21 cellular contexts compared by ENCODE assay signal in the genomic region with DNA sequence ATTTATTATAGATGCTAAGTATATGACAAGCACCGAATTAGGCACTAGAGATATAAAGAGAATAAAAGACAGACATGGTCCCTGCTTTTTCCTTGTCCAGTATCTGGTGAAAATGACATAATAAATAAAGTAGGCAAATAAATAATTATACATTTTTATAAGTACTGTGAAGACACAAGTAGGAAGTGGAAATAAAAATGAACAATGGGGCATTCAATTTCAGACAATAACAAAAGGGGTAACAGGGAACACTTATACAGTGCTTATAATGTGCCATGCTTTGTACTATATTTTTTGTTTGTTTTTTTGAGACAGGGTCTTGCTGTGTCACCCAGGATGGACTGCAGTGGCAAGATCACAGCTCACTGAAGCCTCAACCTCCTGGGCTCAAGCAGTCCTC. TPM values are rescaled to one million over a fixed set of nuclear protein-coding genes. Genes with fewer than 3 reads are reported as not detected.
DNase-seq lines count a peak whose midpoint lies in the region; ATAC-seq, FAIRE-seq and TF ChIP-seq lines count a peak whose summit lies in the region.
"Had no signal": no experiment of that assay in that cellular context is flagged by ENCODE, and none has a peak within 500 bp of the region (broad histone marks: within the 10 kb centered on the region; RNA-seq: fewer than 3 reads in every experiment).

No MANE protein-coding gene starts in this region.

- POLR2A ChIA-PET in GM12878 (lab: Charles Lee), result interaction anchor here (0.6 kb wide), 1 partner anchor 30 kb away, joined by 3 read pairs; no protein-coding TSS in a partner anchor

- H3K4me2 ChIP-seq in GM12878 (ENCODE audit: control insufficient read depth, insufficient read depth), result no peak overlapping the region

- no peak for TF ChIP-seq RAD21 in GM12878 (IDR thresholded peaks at IDR 0.05; ENCODE audit: insufficient read depth, low read depth, low read length)

- DNase-seq in NCI-H748 treated with DMSO at 0.1 percent for 48 hours (lab: John Stamatoyannopoulos, UW) (peak; percentile 9), GM12878 (ENCODE audit: low read depth, low spot score) (no peak), dorsolateral prefrontal cortex (no peak), superior temporal gyrus (ENCODE audit: extremely low spot score) (peak; percentile 54), NCI-H446 treated with DMSO at 0.1 percent for 48 hours (lab: John Stamatoyannopoulos, UW) (no peak), mesenteric fat pad (ENCODE audit: low spot score) (no peak), islet precursor cell (no peak)
- DNase-seq: ACHN; BE2C; C1 segment of cervical spinal cord; CD4-positive, CD25-positive, alpha-beta regulatory T cell; CD8-positive, alpha-beta memory T cell; COR-L47; DMS 273 treated with DMSO at 0.1 percent for 48 hours; DMS79; GDM1; GOT3; H7; IMR-90 had no signal

- SMC1A ChIA-PET in GM12878 (lab: Charles Lee; ENCODE audit: uncharacterized antibody, unreplicated experiment), result interaction anchor here (2.0 kb wide), 1 partner anchor 9 kb away, joined by 9 read pairs; no protein-coding TSS in a partner anchor

- BruUV-seq in GM12878 (replicated peaks; lab: Mats Ljungman, UMichigan), result no TSS peak

- H3K27me3 ChIP-seq in GM12878 (replicated peaks in 1 of 2; ENCODE audit: control insufficient read depth in 2 of 2, insufficient read depth in 2 of 2, low read length in 1 of 2), result no peaks in the 10 kb centered on the region
- H3K27me3 ChIP-seq in dorsolateral prefrontal cortex, result no peaks in the 10 kb centered on the region
- H3K27me3 ChIP-seq: BE2C had no signal

- no peaks in the 10 kb centered on the region for H3K36me3 ChIP-seq in GM12878 (ENCODE audit: control insufficient read depth in 2 of 2, insufficient read depth in 2 of 2, low read length in 1 of 2)
- H3K36me3 ChIP-seq: BE2C had no signal

- H3K4me3 ChIP-seq in GM12878 (no peak overlapping the region), dorsolateral prefrontal cortex (peak overlapping the region in 12 of 59 donors; percentile 3 to 18 (median 8))

- in situ Hi-C loops in GM12878 (cut with MboI), result no loop called here

- CTCF ChIA-PET in GM12878 (lab: Yijun Ruan, JAX), result interaction anchor here (1.6 kb wide), 1 partner anchor 12 kb away, joined by 5 read pairs; no protein-coding TSS in a partner anchor

- 95% methylated on average over 1 of the region's 1 CpG for WGBS in GM12878 (ENCODE audit: insufficient coverage, insufficient replicate concordance, low lambda C conversion rate, missing lambda C conversion rate)

- H3K9ac ChIP-seq in GM12878 (ENCODE audit: control insufficient read depth, insufficient read depth, low read length), result no peak overlapping the region

- H2AFZ ChIP-seq in GM12878 (ENCODE audit: control insufficient read depth, low read depth, low read length), result no peak overlapping the region

- H3K79me2 ChIP-seq in GM12878 (ENCODE audit: control insufficient read depth, insufficient read depth, low read length), result peaks cover 6% of the 10 kb centered on the region

- no peak overlapping the region for H3K27ac ChIP-seq in GM12878 (ENCODE audit: control insufficient read depth, insufficient read depth)
- peak overlapping the region in 54 of 59 donors; percentile 6 to 100 (median 74) for H3K27ac ChIP-seq in dorsolateral prefrontal cortex

- TF ChIP-seq CTCF in GM12878 (IDR thresholded peaks at IDR 0.05 in 2 of 3, conservative IDR thresholded peaks at IDR 0.05 in 1 of 3; ENCODE audit: control insufficient read depth in 2 of 3, extremely low read depth in 1 of 3, insufficient read depth in 1 of 3, low read depth in 3 of 3, low read length in 3 of 3), result no peak
- TF ChIP-seq CTCF in dorsolateral prefrontal cortex (IDR thresholded peaks at IDR 0.05 in 54 of 56, conservative IDR thresholded peaks at IDR 0.05 in 2 of 56; ENCODE audit: low read depth in 1 of 56, partially characterized antibody in 56 of 56), result no peak

- no peaks in the 10 kb centered on the region for H3K9me3 ChIP-seq in GM12878 (replicated peaks; ENCODE audit: control insufficient read depth, insufficient read depth, low read length)
- H3K9me3 ChIP-seq: BE2C had no signal

- no peak for TF ChIP-seq POLR2A in GM12878 (IDR thresholded peaks at IDR 0.05; ENCODE audit: low read depth, low read length)

- RAD21 ChIA-PET in GM12878 (lab: Charles Lee; ENCODE audit: unreplicated experiment), result no interaction called here

- intact Hi-C loops in GM12878 (cut with micrococcal nuclease; ENCODE audit: unreplicated experiment) (no loop called here), dorsolateral prefrontal cortex (cut with DNase I) (loop anchor here in 1 of 2 donors (10.0 kb wide), 2 partner anchors 138 to 178 kb away; no protein-coding TSS in a partner anchor)

- no peak for TF ChIP-seq EP300 in GM12878 (IDR thresholded peaks at IDR 0.05; ENCODE audit: borderline replicate concordance in 1 of 2, control insufficient read depth in 1 of 2, low read depth in 2 of 2, low read length in 2 of 2)

- ATAC-seq in GM12878, result no peak

- H3K4me1 ChIP-seq in GM12878 (ENCODE audit: control insufficient read depth, insufficient read depth, low read length), result 0 out of 2 replicates have a peak, but pooled peaks cover 4% of the 10 kb centered on the region
- H3K4me1 ChIP-seq: BE2C had no signal

- peak; percentile 38 for FAIRE-seq in GM12878 (lab: Jason Lieb, UNC)
- FAIRE-seq: A204.1, HTR-8/SVneo had no signal

- no peaks in the 10 kb centered on the region for H4K20me1 ChIP-seq in GM12878 (ENCODE audit: control insufficient read depth, insufficient read depth)

TF ChIP-seq in GM12878, 131 proteins besides CTCF, POLR2A, EP300 and RAD21 (continues in another document):
- TF ChIP-seq FOXK2 (IDR thresholded peaks at IDR 0.05) (no peak), STAT3 (IDR thresholded peaks at IDR 0.05; ENCODE audit: low read depth, low read length) (no peak), MEF2A (IDR thresholded peaks at IDR 0.05; ENCODE audit: insufficient read depth, low read depth, low read length) (no peak), RBBP5 (conservative IDR thresholded peaks at IDR 0.05) (no peak)

RNA-seq across cellular contexts. Expression of gene KBTBD3, which starts 4.3 kb away (rescaled TPM):
- 33.0 and 33.8 TPM in 2 replicates for total RNA-seq in GM12878 (2013; cell fraction: nucleolus; rRNA removed)
- total RNA-seq in GM12878 (2014; rRNA removed), result 5.1 and 6.0 TPM in 2 replicates
- total RNA-seq in GM12878 (2014; rRNA removed; fragmentation: Illumina TruSeq; extraction: Trizol), result 3.8 and 7.0 TPM in 2 replicates
- 3.9 and 5.3 TPM in 2 replicates for total RNA-seq in GM12878 (2021)
- 1.2 TPM for polyA plus RNA-seq in GM12878 (2011; ENCODE audit: low read depth)
- polyA plus RNA-seq in GM12878 (2011; rRNA removed), result 10.6 and 11.6 TPM in 2 replicates
- polyA plus RNA-seq in GM12878 (2011; cell fraction: cytosol; rRNA removed), result 1.4 TPM in 2 replicates
- 3.4 and 3.8 TPM in 2 replicates for polyA plus RNA-seq in GM12878 (2011; cell fraction: nucleus; rRNA removed)
- polyA plus RNA-seq in GM12878 (2012), result 3.5 and 3.6 TPM in 2 replicates
- 2.0 and 9.9 TPM in 2 replicates for polyA plus RNA-seq in GM12878 (2014; fragmentation: Illumina TruSeq; extraction: Trizol)
- polyA plus RNA-seq in GM12878 (2014; fragmentation: Nextera tagmentation; extraction: Ambion mirVana), result 10 to 100 TPM; 15.4 to 18.1 TPM
- 1.9 and 7.5 TPM in 2 replicates for polyA plus RNA-seq in GM12878 (2014; rRNA removed)
- 10 to 100 TPM; 14.0 to 16.6 TPM for polyA plus RNA-seq in GM12878 (2016; fragmentation: Nextera tagmentation; extraction: Ambion mirVana)
- 6.0 and 6.7 TPM in 2 replicates for polyA minus RNA-seq in GM12878 (2011; rRNA and poly(A)+ RNA removed)
- polyA minus RNA-seq in GM12878 (2011; cell fraction: cytosol; rRNA and poly(A)+ RNA removed), result 2.8 TPM in 1 of 2 replicates, not detected in the other
- 13.7 and 15.1 TPM in 2 replicates for polyA minus RNA-seq in GM12878 (2011; cell fraction: nucleus; rRNA and poly(A)+ RNA removed)
- 10 to 100 TPM; 23.0 to 64.6 (median 36.0) TPM for total RNA-seq in dorsolateral prefrontal cortex
- 3.1 TPM for total RNA-seq in mesenteric fat pad

RNA-seq across cellular contexts. Expression of gene AASDHPPT, which starts 4.7 kb away (rescaled TPM):
- 30.6 and 33.6 TPM in 2 replicates for total RNA-seq in GM12878 (2013; cell fraction: nucleolus; rRNA removed)
- total RNA-seq in GM12878 (2014; rRNA removed) (59.4 and 64.9 TPM in 2 replicates), GM12878 (2014; rRNA removed; fragmentation: Illumina TruSeq; extraction: Trizol) (44.0 and 47.1 TPM in 2 replicates), GM12878 (2021) (45.4 and 47.2 TPM in 2 replicates), dorsolateral prefrontal cortex (100 to 1,000 TPM in 44 of 120 experiments, 10 to 100 TPM in 76; 32.5 to 140 (median 94.1) TPM), mesenteric fat pad (21.9 TPM)
- polyA plus RNA-seq in GM12878 (2011; ENCODE audit: low read depth), result 9.3 TPM
- polyA plus RNA-seq in GM12878 (2011; rRNA removed) (47.1 and 69.5 TPM in 2 replicates), GM12878 (2014; fragmentation: Illumina TruSeq; extraction: Trizol) (46.2 and 51.0 TPM in 2 replicates), GM12878 (2014; fragmentation: Nextera tagmentation; extraction: Ambion mirVana) (10 to 100 TPM; 53.8 to 87.8 TPM), GM12878 (2014; rRNA removed) (35.0 and 37.3 TPM in 2 replicates), GM12878 (2016; fragmentation: Nextera tagmentation; extraction: Ambion mirVana) (10 to 100 TPM; 86.2 to 92.6 TPM)
- 18.0 and 27.4 TPM in 2 replicates for polyA plus RNA-seq in GM12878 (2011; cell fraction: cytosol; rRNA removed)
- 18.2 and 22.5 TPM in 2 replicates for polyA plus RNA-seq in GM12878 (2011; cell fraction: nucleus; rRNA removed)
- polyA plus RNA-seq in GM12878 (2012), result 20.7 and 24.5 TPM in 2 replicates
- 21.7 and 28.2 TPM in 2 replicates for polyA minus RNA-seq in GM12878 (2011; rRNA and poly(A)+ RNA removed)
- 15.2 and 19.4 TPM in 2 replicates for polyA minus RNA-seq in GM12878 (2011; cell fraction: cytosol; rRNA and poly(A)+ RNA removed)
- 27.0 and 46.8 TPM in 2 replicates for polyA minus RNA-seq in GM12878 (2011; cell fraction: nucleus; rRNA and poly(A)+ RNA removed)

RNA-seq across cellular contexts. Expression of gene MSANTD4, which starts 50.8 kb away (rescaled TPM):
- total RNA-seq in GM12878 (2013; cell fraction: nucleolus; rRNA removed), result 40.4 and 42.3 TPM in 2 replicates
- 18.1 and 22.9 TPM in 2 replicates for total RNA-seq in GM12878 (2014; rRNA removed)
- total RNA-seq in GM12878 (2014; rRNA removed; fragmentation: Illumina TruSeq; extraction: Trizol), result 23.9 and 26.7 TPM in 2 replicates
- total RNA-seq in GM12878 (2021), result 17.2 and 18.0 TPM in 2 replicates
- 5.6 TPM for polyA plus RNA-seq in GM12878 (2011; ENCODE audit: low read depth)
- polyA plus RNA-seq in GM12878 (2011; rRNA removed), result 17.2 and 23.6 TPM in 2 replicates
- polyA plus RNA-seq in GM12878 (2011; cell fraction: cytosol; rRNA removed), result 5.8 and 6.4 TPM in 2 replicates
- 11.6 and 13.6 TPM in 2 replicates for polyA plus RNA-seq in GM12878 (2011; cell fraction: nucleus; rRNA removed)
- 7.4 and 10.8 TPM in 2 replicates for polyA plus RNA-seq in GM12878 (2012)
- 22.8 and 30.8 TPM in 2 replicates for polyA plus RNA-seq in GM12878 (2014; fragmentation: Illumina TruSeq; extraction: Trizol)
- 1 to 10 TPM; 8.7 to 8.8 TPM for polyA plus RNA-seq in GM12878 (2014; fragmentation: Nextera tagmentation; extraction: Ambion mirVana)
- 12.8 and 14.7 TPM in 2 replicates for polyA plus RNA-seq in GM12878 (2014; rRNA removed)
- polyA plus RNA-seq in GM12878 (2016; fragmentation: Nextera tagmentation; extraction: Ambion mirVana), result 10 to 100 TPM; 14.7 to 14.8 TPM
- polyA minus RNA-seq in GM12878 (2011; rRNA and poly(A)+ RNA removed), result 11.6 and 13.2 TPM in 2 replicates
- 5.2 and 8.0 TPM in 2 replicates for polyA minus RNA-seq in GM12878 (2011; cell fraction: cytosol; rRNA and poly(A)+ RNA removed)
- polyA minus RNA-seq in GM12878 (2011; cell fraction: nucleus; rRNA and poly(A)+ RNA removed), result 16.4 and 20.6 TPM in 2 replicates
- 10 to 100 TPM; 40.4 to 82.2 (median 55.3) TPM for total RNA-seq in dorsolateral prefrontal cortex
- 13.3 TPM for total RNA-seq in mesenteric fat pad

Comparison
In these comparisons a context has a peak if more than half of its experiments do, and no peak if none do; other contexts are left out.
1. DNase-seq: peak in NCI-H748 treated with DMSO at 0.1 percent for 48 hours (single experiment) and superior temporal gyrus (single experiment); none in GM12878 (single experiment), dorsolateral prefrontal cortex (0 of 10), NCI-H446 treated with DMSO at 0.1 percent for 48 hours (single experiment), mesenteric fat pad (single experiment) and islet precursor cell (single experiment).